22 cellular contexts compared by ENCODE assay signal in the genomic region with DNA sequence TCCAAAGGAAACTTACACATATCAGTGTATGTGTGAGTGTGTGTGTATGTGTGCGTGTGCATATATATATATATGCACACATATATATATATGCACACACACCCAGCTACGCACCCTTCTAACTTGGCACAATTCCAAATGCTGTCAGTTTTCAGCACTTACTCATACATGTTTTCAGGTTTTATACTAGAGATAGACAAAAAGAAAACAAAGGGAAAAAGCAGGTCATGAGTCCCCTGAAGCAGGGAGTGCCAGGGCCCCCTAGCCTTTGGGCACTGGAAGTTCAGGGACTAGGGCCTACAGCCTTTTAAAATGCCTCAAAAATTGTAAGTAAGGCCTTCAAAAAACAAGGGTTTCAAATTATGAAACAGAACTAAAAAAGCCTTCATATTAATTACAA.
DNase-seq lines count a peak whose midpoint lies in the region; ATAC-seq and TF ChIP-seq lines count a peak whose summit lies in the region.
"Had no signal": no experiment of that assay in that cellular context is flagged by ENCODE, and none has a peak within 500 bp of the region (broad histone marks: within the 10 kb centered on the region; RNA-seq: fewer than 3 reads in every experiment).

No MANE protein-coding gene starts in this region.

- CTCF ChIA-PET in BJ (lab: Yijun Ruan, JAX) (interaction anchor here (1.5 kb wide), 1 partner anchor 9 kb away, joined by 4 read pairs; no protein-coding TSS in a partner anchor), GM10248 (lab: Yijun Ruan, JAX) (interaction anchor here (1.5 to 2.2 kb wide), 2 partner anchors 11 to 15 kb away, joined by 3 to 5 read pairs; no protein-coding TSS in a partner anchor)

- POLR2A ChIA-PET in BJ (lab: Charles Lee), result no interaction called here
- POLR2A ChIA-PET in GM10248 (lab: Yijun Ruan, JAX), result no interaction called here

- TF ChIP-seq EP300 in tibial nerve (IDR thresholded peaks at IDR 0.05), result no peak

- H3K36me3 ChIP-seq in BJ (ENCODE audit: control insufficient read depth, insufficient read depth, low read length), result no peaks in the 10 kb centered on the region
- peaks cover 0 to 6% (median 0%) of the 10 kb centered on the region in 3 donors for H3K36me3 ChIP-seq in tibial nerve
- H3K36me3 ChIP-seq: prostate gland, thoracic aorta had no signal

- DNase-seq in BJ (ENCODE audit: low read depth) (no peak), M059J (ENCODE audit: low read depth) (peak; percentile 9), astrocyte of the hippocampus (ENCODE audit: low read depth, low spot score) (peak; percentile 22), iris pigment epithelial cell (ENCODE audit: low read depth) (peak; percentile 28), tibial nerve (ENCODE audit: low spot score in 2 of 2) (no peak), GM10248 (ENCODE audit: extremely low spot score) (no peak)
- no peak for DNase-seq in activated CD4-positive, CD25-positive, alpha-beta regulatory T cell treated with anti-CD3 and anti-CD28 coated beads, Interleukin-2, amount 50 U/mL, for 72 hours
- DNase-seq: activated CD4-positive, alpha-beta T cell treated with anti-CD3 and anti-CD28 coated beads, Interleukin-2, amount 50 U/mL, for 1 hour; activated CD8-positive, alpha-beta memory T cell treated with anti-CD3 and anti-CD28 coated beads, Interleukin-2, amount 50 U/mL, for 48 hours; activated gamma-delta T cell; DMS 273 treated with DMSO at 0.1 percent for 48 hours; MV-4-11; NCI-H2029; SHP77; stimulated activated CD4-positive, alpha-beta T cell treated with anti-CD3 and anti-CD28 coated beads, Interleukin-2, amount 100 ng/mL, for 24 hours; stimulated activated naive B cell treated with anti-CD40 and anti-IgM and Interleukin-4, amounts not matched to agents 10 μg/mL and 1 μg/mL and 100 μg/mL, for 72 hours had no signal

- no peak overlapping the region for H3K27ac ChIP-seq in tibial nerve
- H3K27ac ChIP-seq: prostate gland, skin epidermis, thoracic aorta had no signal

- H3K27me3 ChIP-seq in BJ (ENCODE audit: control insufficient read depth, insufficient read depth, low read length), result no peaks in the 10 kb centered on the region
- H3K27me3 ChIP-seq in tibial nerve, result no peaks in the 10 kb centered on the region

- peaks cover 0 to 17% (median 5%) of the 10 kb centered on the region in 4 donors for H3K4me1 ChIP-seq in tibial nerve
- H3K4me1 ChIP-seq: prostate gland had no signal

- TF ChIP-seq CTCF in BJ (IDR thresholded peaks at IDR 0.05; ENCODE audit: insufficient read depth, low read depth, low read length), result 0 out of 2 replicates have a peak, but pooled peaks have one; percentile 6
- TF ChIP-seq CTCF in tibial nerve (IDR thresholded peaks at IDR 0.05), result no peak
- TF ChIP-seq CTCF in GM10248 (IDR thresholded peaks at IDR 0.05; ENCODE audit: control extremely low read depth, extremely low read depth, low read depth, missing control alignments), result no peak

- no peaks in the 10 kb centered on the region for H3K9me3 ChIP-seq in tibial nerve
- H3K9me3 ChIP-seq: prostate gland, thoracic aorta had no signal

- no peak for ATAC-seq in HG03045 (IDR thresholded peaks at IDR 0.05; ENCODE audit: unreplicated experiment)
- ATAC-seq: esophagus mucosa; left lobe of liver; stimulated activated naive B cell treated with anti-CD40 and anti-IgM and Interleukin-4, amounts not matched to agents 10 μg/mL and 1 μg/mL and 100 μg/mL, for 72 hours had no signal

- whole genome bisulfite sequencing in tibial nerve, 2 donors, result 88% methylated on average over 2 of the region's 2 CpGs

- no peak overlapping the region for H3K4me3 ChIP-seq in BJ (ENCODE audit: low read depth, low read length)
- H3K4me3 ChIP-seq in tibial nerve, result no peak overlapping the region
- H3K4me3 ChIP-seq: prostate gland, skin epidermis, thoracic aorta had no signal

- no peak for TF ChIP-seq POLR2A in tibial nerve (IDR thresholded peaks at IDR 0.05)

Comparison
In these comparisons a context has a peak if more than half of its experiments do, and no peak if none do; other contexts are left out.
1. DNase-seq: peak in M059J (single experiment), astrocyte of the hippocampus (single experiment) and iris pigment epithelial cell (single experiment); none in BJ (single experiment), tibial nerve (0 of 2), activated CD4-positive, CD25-positive, alpha-beta regulatory T cell treated with anti-CD3 and anti-CD28 coated beads, Interleukin-2, amount 50 U/mL, for 72 hours (single experiment) and GM10248 (single experiment).